Comparison of ENCODE assay signal across 1 cellular context in genomic region chr14:75543786-75544185, GRCh38.
TF ChIP-seq lines count a peak whose summit lies in the region.

No MANE protein-coding gene starts in this region.

TF ChIP-seq in HepG2, 621 proteins besides CTCF, POLR2A, EP300 and RAD21:
- TF ChIP-seq ZNF572 (CRISPR knock-in tag; IDR thresholded peaks at IDR 0.05): no peak
- TF ChIP-seq GABPA (IDR thresholded peaks at IDR 0.05; ENCODE audit: low read depth, low read length): no peak
- TF ChIP-seq GABPA (CRISPR knock-in tag; IDR thresholded peaks at IDR 0.05; ENCODE audit: low read depth): no peak
- no peak for TF ChIP-seq ATF6 (CRISPR knock-in tag; conservative IDR thresholded peaks at IDR 0.05)
- 0 out of 2 replicates have a peak, but pooled peaks have one; percentile 7 for TF ChIP-seq CREB1 (IDR thresholded peaks at IDR 0.05)
- no peak for TF ChIP-seq CREB1 (CRISPR knock-in tag; IDR thresholded peaks at IDR 0.05)
- no peak for TF ChIP-seq ZNF232 (CRISPR knock-in tag; IDR thresholded peaks at IDR 0.05; ENCODE audit: borderline replicate concordance)
- TF ChIP-seq ATF7 (IDR thresholded peaks at IDR 0.05): peak; percentile 77
- no peak for TF ChIP-seq ATF7 (CRISPR knock-in tag; IDR thresholded peaks at IDR 0.05)
- TF ChIP-seq, protein P1, sequence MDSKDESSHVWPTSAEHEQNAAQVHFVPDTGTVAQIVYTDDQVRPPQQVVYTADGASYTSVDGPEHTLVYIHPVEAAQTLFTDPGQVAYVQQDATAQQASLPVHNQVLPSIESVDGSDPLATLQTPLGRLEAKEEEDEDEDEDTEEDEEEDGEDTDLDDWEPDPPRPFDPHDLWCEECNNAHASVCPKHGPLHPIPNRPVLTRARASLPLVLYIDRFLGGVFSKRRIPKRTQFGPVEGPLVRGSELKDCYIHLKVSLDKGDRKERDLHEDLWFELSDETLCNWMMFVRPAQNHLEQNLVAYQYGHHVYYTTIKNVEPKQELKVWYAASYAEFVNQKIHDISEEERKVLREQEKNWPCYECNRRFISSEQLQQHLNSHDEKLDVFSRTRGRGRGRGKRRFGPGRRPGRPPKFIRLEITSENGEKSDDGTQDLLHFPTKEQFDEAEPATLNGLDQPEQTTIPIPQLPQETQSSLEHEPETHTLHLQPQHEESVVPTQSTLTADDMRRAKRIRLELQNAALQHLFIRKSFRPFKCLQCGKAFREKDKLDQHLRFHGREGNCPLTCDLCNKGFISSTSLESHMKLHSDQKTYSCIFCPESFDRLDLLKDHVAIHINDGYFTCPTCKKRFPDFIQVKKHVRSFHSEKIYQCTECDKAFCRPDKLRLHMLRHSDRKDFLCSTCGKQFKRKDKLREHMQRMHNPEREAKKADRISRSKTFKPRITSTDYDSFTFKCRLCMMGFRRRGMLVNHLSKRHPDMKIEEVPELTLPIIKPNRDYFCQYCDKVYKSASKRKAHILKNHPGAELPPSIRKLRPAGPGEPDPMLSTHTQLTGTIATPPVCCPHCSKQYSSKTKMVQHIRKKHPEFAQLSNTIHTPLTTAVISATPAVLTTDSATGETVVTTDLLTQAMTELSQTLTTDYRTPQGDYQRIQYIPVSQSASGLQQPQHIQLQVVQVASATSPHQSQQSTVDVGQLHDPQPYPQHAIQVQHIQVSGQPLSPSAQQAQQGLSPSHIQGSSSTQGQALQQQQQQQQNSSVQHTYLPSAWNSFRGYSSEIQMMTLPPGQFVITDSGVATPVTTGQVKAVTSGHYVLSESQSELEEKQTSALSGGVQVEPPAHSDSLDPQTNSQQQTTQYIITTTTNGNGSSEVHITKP (CRISPR knock-in tag; IDR thresholded peaks at IDR 0.05; ENCODE audit: low read depth): peak; percentile 81
- no peak for TF ChIP-seq ZFP1 (CRISPR knock-in tag; IDR thresholded peaks at IDR 0.05)
- TF ChIP-seq ELF1 (CRISPR knock-in tag; IDR thresholded peaks at IDR 0.05): no peak
- no peak for TF ChIP-seq TARDBP (CRISPR knock-in tag; IDR thresholded peaks at IDR 0.05)
- TF ChIP-seq ZNF3 (CRISPR knock-in tag; IDR thresholded peaks at IDR 0.05): peak; percentile 57; the same call in 1 of the 2 replicates
- TF ChIP-seq ZNF33A (CRISPR knock-in tag; IDR thresholded peaks at IDR 0.05; ENCODE audit: borderline replicate concordance): no peak
- TF ChIP-seq MBD4 (IDR thresholded peaks at IDR 0.05; ENCODE audit: borderline replicate concordance, low read length): no peak
- TF ChIP-seq, protein P2, sequence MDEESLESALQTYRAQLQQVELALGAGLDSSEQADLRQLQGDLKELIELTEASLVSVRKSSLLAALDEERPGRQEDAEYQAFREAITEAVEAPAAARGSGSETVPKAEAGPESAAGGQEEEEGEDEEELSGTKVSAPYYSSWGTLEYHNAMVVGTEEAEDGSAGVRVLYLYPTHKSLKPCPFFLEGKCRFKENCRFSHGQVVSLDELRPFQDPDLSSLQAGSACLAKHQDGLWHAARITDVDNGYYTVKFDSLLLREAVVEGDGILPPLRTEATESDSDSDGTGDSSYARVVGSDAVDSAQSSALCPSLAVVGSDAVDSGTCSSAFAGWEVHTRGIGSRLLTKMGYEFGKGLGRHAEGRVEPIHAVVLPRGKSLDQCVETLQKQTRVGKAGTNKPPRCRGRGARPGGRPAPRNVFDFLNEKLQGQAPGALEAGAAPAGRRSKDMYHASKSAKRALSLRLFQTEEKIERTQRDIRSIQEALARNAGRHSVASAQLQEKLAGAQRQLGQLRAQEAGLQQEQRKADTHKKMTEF (CRISPR knock-in tag; IDR thresholded peaks at IDR 0.05): no peak
- TF ChIP-seq ZNF230 (CRISPR knock-in tag; IDR thresholded peaks at IDR 0.05): no peak
- TF ChIP-seq FOXP1 (IDR thresholded peaks at IDR 0.05): no peak
- TF ChIP-seq FOXP1 (CRISPR knock-in tag; IDR thresholded peaks at IDR 0.05): no peak
- TF ChIP-seq, protein P3, sequence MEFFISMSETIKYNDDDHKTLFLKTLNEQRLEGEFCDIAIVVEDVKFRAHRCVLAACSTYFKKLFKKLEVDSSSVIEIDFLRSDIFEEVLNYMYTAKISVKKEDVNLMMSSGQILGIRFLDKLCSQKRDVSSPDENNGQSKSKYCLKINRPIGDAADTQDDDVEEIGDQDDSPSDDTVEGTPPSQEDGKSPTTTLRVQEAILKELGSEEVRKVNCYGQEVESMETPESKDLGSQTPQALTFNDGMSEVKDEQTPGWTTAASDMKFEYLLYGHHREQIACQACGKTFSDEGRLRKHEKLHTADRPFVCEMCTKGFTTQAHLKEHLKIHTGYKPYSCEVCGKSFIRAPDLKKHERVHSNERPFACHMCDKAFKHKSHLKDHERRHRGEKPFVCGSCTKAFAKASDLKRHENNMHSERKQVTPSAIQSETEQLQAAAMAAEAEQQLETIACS (CRISPR knock-in tag; IDR thresholded peaks at IDR 0.05): no peak
- TF ChIP-seq, protein P4, sequence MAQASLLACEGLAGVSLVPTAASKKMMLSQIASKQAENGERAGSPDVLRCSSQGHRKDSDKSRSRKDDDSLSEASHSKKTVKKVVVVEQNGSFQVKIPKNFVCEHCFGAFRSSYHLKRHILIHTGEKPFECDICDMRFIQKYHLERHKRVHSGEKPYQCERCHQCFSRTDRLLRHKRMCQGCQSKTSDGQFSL (CRISPR knock-in tag; IDR thresholded peaks at IDR 0.05): no peak
